In genomic region chr9:4762889-4763521, GRCh38 we compare ENCODE assay signal across 8 cellular contexts. TPM values are rescaled to one million over a fixed set of nuclear protein-coding genes. Genes with fewer than 3 reads are reported as not detected.
A peak's percentile ranks its signal among the peaks of the same experiment; 100 is the strongest.
DNase-seq lines count a peak whose midpoint lies in the region; ATAC-seq, FAIRE-seq and TF ChIP-seq lines count a peak whose summit lies in the region.

No MANE protein-coding gene starts in this region.

- no peaks in the 10 kb centered on the region for H3K36me3 Mint-ChIP-seq in activated T-helper 17 cell treated with anti-CD3 and anti-CD28 coated beads, Interleukin-2, amount 50 U/mL, for 72 hours (ENCODE audit: low read depth)
- H3K36me3 Mint-ChIP-seq in Calu3 (ENCODE audit: insufficient read depth, unreplicated experiment), result no peaks in the 10 kb centered on the region

- peaks cover 5% of the 10 kb centered on the region for H3K4me1 Mint-ChIP-seq in activated T-helper 17 cell treated with anti-CD3 and anti-CD28 coated beads, Interleukin-2, amount 50 U/mL, for 72 hours
- no peaks in the 10 kb centered on the region for H3K4me1 Mint-ChIP-seq in Calu3 (ENCODE audit: low read depth, unreplicated experiment)

- no peaks in the 10 kb centered on the region for H3K9me3 Mint-ChIP-seq in activated T-helper 17 cell treated with anti-CD3 and anti-CD28 coated beads, Interleukin-2, amount 50 U/mL, for 72 hours
- no peaks in the 10 kb centered on the region for H3K9me3 Mint-ChIP-seq in Calu3 (ENCODE audit: low read depth, unreplicated experiment)

- intact Hi-C loops in Calu3 (cut with micrococcal nuclease; ENCODE audit: unreplicated experiment), result loop anchor here (1.0 to 10.0 kb wide), 3 partner anchors 72 to 226 kb away; no protein-coding TSS in a partner anchor

- DNase-seq in DMS79 treated with DMSO at 0.1 percent for 48 hours (lab: John Stamatoyannopoulos, UW) (peak; percentile 29), DMS79 (lab: John Stamatoyannopoulos, UW) (no peak), iPS DF 4.7 (ENCODE audit: extremely low read depth, low spot score) (peak; percentile 56), small intestine (peak; percentile 59), Calu3 (no peak)

- no peak for TF ChIP-seq CTCF in Calu3 (IDR thresholded peaks at IDR 0.05; ENCODE audit: unreplicated experiment)

- no peak for FAIRE-seq in small intestine (lab: Jason Lieb, UNC)

- no TSS peak for BruUV-seq in Calu3 (replicated peaks; lab: Mats Ljungman, UMichigan)

- no peaks in the 10 kb centered on the region for H3K9me3 ChIP-seq in small intestine (ENCODE audit: control insufficient read depth, low read depth)

- 23 to 36% (median 31%) methylated on average over 14 of the region's 14 CpGs for WGBS in small intestine, 3 donors

- peak; percentile 5 for ATAC-seq in HG03571 (IDR thresholded peaks at IDR 0.05; ENCODE audit: unreplicated experiment)
- ATAC-seq in activated T-helper 17 cell treated with anti-CD3 and anti-CD28 coated beads, Interleukin-2, amount 50 U/mL, for 72 hours (replicated peaks), result peak; percentile 18
- no peak for ATAC-seq in GM19463 (IDR thresholded peaks at IDR 0.05; ENCODE audit: unreplicated experiment)

- no peak overlapping the region for H3K4me3 ChIP-seq in small intestine (ENCODE audit: low read depth in 1 of 2, low read length in 2 of 2)

- H3K4me3 Mint-ChIP-seq in activated T-helper 17 cell treated with anti-CD3 and anti-CD28 coated beads, Interleukin-2, amount 50 U/mL, for 72 hours, result peak overlapping the region; percentile 55
- H3K4me3 Mint-ChIP-seq in Calu3 (ENCODE audit: low read depth, unreplicated experiment), result no peak overlapping the region

- no peaks in the 10 kb centered on the region for H3K4me1 ChIP-seq in small intestine (ENCODE audit: control insufficient read depth in 2 of 2, insufficient read depth in 1 of 2, low read depth in 1 of 2, low read length in 1 of 2)

- peak overlapping the region; percentile 50 for H3K27ac Mint-ChIP-seq in activated T-helper 17 cell treated with anti-CD3 and anti-CD28 coated beads, Interleukin-2, amount 50 U/mL, for 72 hours
- no peak overlapping the region for H3K27ac Mint-ChIP-seq in Calu3 (ENCODE audit: unreplicated experiment)

- CTCF ChIA-PET in Calu3 (lab: Charles Lee), result interaction anchor here (0.6 to 1.4 kb wide), 2 partner anchors 71 to 168 kb away, joined by 5 to 6 read pairs; no protein-coding TSS in a partner anchor

- no peaks in the 10 kb centered on the region for H3K27me3 Mint-ChIP-seq in activated T-helper 17 cell treated with anti-CD3 and anti-CD28 coated beads, Interleukin-2, amount 50 U/mL, for 72 hours
- no peaks in the 10 kb centered on the region for H3K27me3 Mint-ChIP-seq in Calu3 (ENCODE audit: unreplicated experiment)

- no peak overlapping the region for H3K27ac ChIP-seq in small intestine (ENCODE audit: low read depth in 1 of 2, low read length in 1 of 2)

- no peaks in the 10 kb centered on the region for H3K27me3 ChIP-seq in small intestine (ENCODE audit: control insufficient read depth in 2 of 2, insufficient read depth in 2 of 2, low read length in 2 of 2)

- H3K36me3 ChIP-seq in small intestine (ENCODE audit: control insufficient read depth in 2 of 2, insufficient read depth in 2 of 2, low read length in 2 of 2), result no peaks in the 10 kb centered on the region

RNA-seq across cellular contexts. Expression of gene AK3, which starts 22.0 kb away (rescaled TPM):
- 10 to 100 TPM; 28.5 to 31.2 TPM for total RNA-seq in activated T-helper 17 cell treated with anti-CD3 and anti-CD28 coated beads, Interleukin-2, amount 50 U/mL, for 72 hours
- 10 to 100 TPM; 45.4 to 66.4 (median 48.4) TPM for polyA plus RNA-seq in small intestine
- 21.5 and 24.0 TPM in 2 replicates for total RNA-seq in Calu3 (2022)

RNA-seq across cellular contexts. Expression of gene RCL1, which starts 29.7 kb away (rescaled TPM):
- 10 to 100 TPM; 18.9 to 38.2 TPM for total RNA-seq in activated T-helper 17 cell treated with anti-CD3 and anti-CD28 coated beads, Interleukin-2, amount 50 U/mL, for 72 hours
- 10 to 100 TPM in 1 of 3 donors, 1 to 10 TPM in 2; 2.2 to 12.0 (median 5.4) TPM for polyA plus RNA-seq in small intestine
- total RNA-seq in Calu3 (2022), result 20.7 and 21.3 TPM in 2 replicates

Comparison
In these comparisons a context has a peak if more than half of its experiments do, and no peak if none do; other contexts are left out.
1. DNase-seq: peak in DMS79 treated with DMSO at 0.1 percent for 48 hours (single experiment), iPS DF 4.7 (single experiment) and small intestine (single experiment); none in DMS79 (single experiment) and Calu3 (single experiment).